1 cellular context compared by ENCODE assay signal in the genomic region with DNA sequence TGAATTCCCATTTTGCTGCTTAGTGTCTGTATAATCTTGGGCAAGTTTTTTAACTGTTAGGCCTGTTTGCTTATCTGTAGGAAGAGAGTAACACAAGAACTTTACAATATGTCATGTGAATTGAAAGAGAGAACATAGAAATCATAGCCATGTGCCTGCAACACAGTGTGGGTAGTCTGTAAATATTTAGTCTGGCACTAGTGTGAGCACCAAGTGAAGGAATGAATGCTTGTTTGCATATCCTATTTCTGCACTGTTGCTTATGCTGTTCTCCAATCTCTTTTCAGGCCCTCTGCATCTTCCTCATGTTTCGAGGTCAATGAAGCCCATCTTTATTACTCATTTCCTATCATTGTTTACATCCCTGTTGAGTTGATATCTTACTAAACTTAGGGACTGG.
TF ChIP-seq lines count a peak whose summit lies in the region.

No MANE protein-coding gene starts in this region.

TF ChIP-seq in HepG2, 621 proteins besides CTCF, POLR2A, EP300 and RAD21 (continued from another document and continues in another):
- TF ChIP-seq, protein P1, sequence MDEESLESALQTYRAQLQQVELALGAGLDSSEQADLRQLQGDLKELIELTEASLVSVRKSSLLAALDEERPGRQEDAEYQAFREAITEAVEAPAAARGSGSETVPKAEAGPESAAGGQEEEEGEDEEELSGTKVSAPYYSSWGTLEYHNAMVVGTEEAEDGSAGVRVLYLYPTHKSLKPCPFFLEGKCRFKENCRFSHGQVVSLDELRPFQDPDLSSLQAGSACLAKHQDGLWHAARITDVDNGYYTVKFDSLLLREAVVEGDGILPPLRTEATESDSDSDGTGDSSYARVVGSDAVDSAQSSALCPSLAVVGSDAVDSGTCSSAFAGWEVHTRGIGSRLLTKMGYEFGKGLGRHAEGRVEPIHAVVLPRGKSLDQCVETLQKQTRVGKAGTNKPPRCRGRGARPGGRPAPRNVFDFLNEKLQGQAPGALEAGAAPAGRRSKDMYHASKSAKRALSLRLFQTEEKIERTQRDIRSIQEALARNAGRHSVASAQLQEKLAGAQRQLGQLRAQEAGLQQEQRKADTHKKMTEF (CRISPR knock-in tag; IDR thresholded peaks at IDR 0.05) = peak; percentile 36; the same call in 1 of the 2 replicates
- TF ChIP-seq CC2D1A (CRISPR knock-in tag; IDR thresholded peaks at IDR 0.05) = no peak
- peak; percentile 64 for TF ChIP-seq TEAD3 (CRISPR knock-in tag; optimal IDR thresholded peaks at IDR 0.05; ENCODE audit: borderline replicate concordance)
- no peak for TF ChIP-seq PTBP1 (IDR thresholded peaks at IDR 0.05; ENCODE audit: low read depth, low read length, poor library complexity, severe bottlenecking)
- no peak for TF ChIP-seq ZNF703 (CRISPR knock-in tag; IDR thresholded peaks at IDR 0.05; ENCODE audit: borderline replicate concordance)
- peak; percentile 47; the same call in 1 of the 2 replicates for TF ChIP-seq BCL6 (CRISPR knock-in tag; IDR thresholded peaks at IDR 0.05)
- TF ChIP-seq, protein P2, sequence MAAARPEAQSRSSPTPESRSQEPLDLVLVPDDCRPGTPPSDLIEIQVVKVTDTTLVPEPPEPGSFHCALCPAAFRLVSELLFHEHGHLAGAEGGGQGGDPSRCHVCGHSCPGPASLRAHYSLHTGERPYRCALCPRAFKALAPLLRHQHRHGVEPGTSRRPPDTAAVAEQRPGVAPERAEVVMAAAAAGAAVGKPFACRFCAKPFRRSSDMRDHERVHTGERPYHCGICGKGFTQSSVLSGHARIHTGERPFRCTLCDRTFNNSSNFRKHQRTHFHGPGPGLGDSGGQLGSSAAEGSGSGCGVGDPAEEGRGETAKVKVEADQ (CRISPR knock-in tag; IDR thresholded peaks at IDR 0.05; ENCODE audit: borderline replicate concordance) = no peak
- TF ChIP-seq ARID2 (CRISPR knock-in tag; IDR thresholded peaks at IDR 0.05; ENCODE audit: borderline replicate concordance) = no peak
- TF ChIP-seq NCOA2 (CRISPR knock-in tag; IDR thresholded peaks at IDR 0.05) = 0 out of 2 replicates have a peak, but pooled peaks have one; percentile 42
- TF ChIP-seq, protein P3, sequence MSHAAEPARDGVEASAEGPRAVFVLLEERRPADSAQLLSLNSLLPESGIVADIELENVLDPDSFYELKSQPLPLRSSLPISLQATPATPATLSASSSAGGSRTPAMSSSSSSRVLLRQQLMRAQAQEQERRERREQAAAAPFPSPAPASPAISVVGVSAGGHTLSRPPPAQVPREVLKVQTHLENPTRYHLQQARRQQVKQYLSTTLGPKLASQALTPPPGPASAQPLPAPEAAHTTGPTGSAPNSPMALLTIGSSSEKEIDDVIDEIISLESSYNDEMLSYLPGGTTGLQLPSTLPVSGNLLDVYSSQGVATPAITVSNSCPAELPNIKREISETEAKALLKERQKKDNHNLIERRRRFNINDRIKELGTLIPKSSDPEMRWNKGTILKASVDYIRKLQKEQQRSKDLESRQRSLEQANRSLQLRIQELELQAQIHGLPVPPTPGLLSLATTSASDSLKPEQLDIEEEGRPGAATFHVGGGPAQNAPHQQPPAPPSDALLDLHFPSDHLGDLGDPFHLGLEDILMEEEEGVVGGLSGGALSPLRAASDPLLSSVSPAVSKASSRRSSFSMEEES (CRISPR knock-in tag; IDR thresholded peaks at IDR 0.05) = 0 out of 2 replicates have a peak, but pooled peaks have one; percentile 31
- TF ChIP-seq ARHGAP35 (CRISPR knock-in tag; IDR thresholded peaks at IDR 0.05; ENCODE audit: borderline replicate concordance) = no peak
- TF ChIP-seq, protein P4, sequence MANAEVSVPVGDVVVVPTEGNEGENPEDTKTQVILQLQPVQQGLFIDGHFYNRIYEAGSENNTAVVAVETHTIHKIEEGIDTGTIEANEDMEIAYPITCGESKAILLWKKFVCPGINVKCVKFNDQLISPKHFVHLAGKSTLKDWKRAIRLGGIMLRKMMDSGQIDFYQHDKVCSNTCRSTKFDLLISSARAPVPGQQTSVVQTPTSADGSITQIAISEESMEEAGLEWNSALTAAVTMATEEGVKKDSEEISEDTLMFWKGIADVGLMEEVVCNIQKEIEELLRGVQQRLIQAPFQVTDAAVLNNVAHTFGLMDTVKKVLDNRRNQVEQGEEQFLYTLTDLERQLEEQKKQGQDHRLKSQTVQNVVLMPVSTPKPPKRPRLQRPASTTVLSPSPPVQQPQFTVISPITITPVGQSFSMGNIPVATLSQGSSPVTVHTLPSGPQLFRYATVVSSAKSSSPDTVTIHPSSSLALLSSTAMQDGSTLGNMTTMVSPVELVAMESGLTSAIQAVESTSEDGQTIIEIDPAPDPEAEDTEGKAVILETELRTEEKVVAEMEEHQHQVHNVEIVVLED (CRISPR knock-in tag; IDR thresholded peaks at IDR 0.05; ENCODE audit: borderline replicate concordance) = no peak
- TF ChIP-seq HOMEZ (CRISPR knock-in tag; IDR thresholded peaks at IDR 0.05; ENCODE audit: low read depth) = peak; percentile 73; the same call in 1 of the 2 replicates
- TF ChIP-seq RCOR2 (CRISPR knock-in tag; IDR thresholded peaks at IDR 0.05) = no peak
- 0 out of 2 replicates have a peak, but pooled peaks have one; percentile 35 for TF ChIP-seq ZBTB43 (CRISPR knock-in tag; conservative IDR thresholded peaks at IDR 0.05)
- TF ChIP-seq ATAD3A (CRISPR knock-in tag; IDR thresholded peaks at IDR 0.05) = no peak
- no peak for TF ChIP-seq SNAPC2 (CRISPR knock-in tag; IDR thresholded peaks at IDR 0.05)
- TF ChIP-seq HMG20A (CRISPR knock-in tag; IDR thresholded peaks at IDR 0.05; ENCODE audit: borderline replicate concordance) = 0 out of 2 replicates have a peak, but pooled peaks have one; percentile 67
- TF ChIP-seq MIXL1 (CRISPR knock-in tag; IDR thresholded peaks at IDR 0.05) = no peak
- peak; percentile 78 for TF ChIP-seq GATAD2A (CRISPR knock-in tag; IDR thresholded peaks at IDR 0.05)
- 0 out of 2 replicates have a peak, but pooled peaks have one; percentile 6 for TF ChIP-seq HNF4A (CRISPR knock-in tag; IDR thresholded peaks at IDR 0.05)
- TF ChIP-seq ZNF430 (CRISPR knock-in tag; IDR thresholded peaks at IDR 0.05) = no peak
- TF ChIP-seq, protein P5, sequence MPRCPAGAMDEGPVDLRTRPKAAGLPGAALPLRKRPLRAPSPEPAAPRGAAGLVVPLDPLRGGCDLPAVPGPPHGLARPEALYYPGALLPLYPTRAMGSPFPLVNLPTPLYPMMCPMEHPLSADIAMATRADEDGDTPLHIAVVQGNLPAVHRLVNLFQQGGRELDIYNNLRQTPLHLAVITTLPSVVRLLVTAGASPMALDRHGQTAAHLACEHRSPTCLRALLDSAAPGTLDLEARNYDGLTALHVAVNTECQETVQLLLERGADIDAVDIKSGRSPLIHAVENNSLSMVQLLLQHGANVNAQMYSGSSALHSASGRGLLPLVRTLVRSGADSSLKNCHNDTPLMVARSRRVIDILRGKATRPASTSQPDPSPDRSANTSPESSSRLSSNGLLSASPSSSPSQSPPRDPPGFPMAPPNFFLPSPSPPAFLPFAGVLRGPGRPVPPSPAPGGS (CRISPR knock-in tag; IDR thresholded peaks at IDR 0.05) = no peak
- TF ChIP-seq, protein P6, sequence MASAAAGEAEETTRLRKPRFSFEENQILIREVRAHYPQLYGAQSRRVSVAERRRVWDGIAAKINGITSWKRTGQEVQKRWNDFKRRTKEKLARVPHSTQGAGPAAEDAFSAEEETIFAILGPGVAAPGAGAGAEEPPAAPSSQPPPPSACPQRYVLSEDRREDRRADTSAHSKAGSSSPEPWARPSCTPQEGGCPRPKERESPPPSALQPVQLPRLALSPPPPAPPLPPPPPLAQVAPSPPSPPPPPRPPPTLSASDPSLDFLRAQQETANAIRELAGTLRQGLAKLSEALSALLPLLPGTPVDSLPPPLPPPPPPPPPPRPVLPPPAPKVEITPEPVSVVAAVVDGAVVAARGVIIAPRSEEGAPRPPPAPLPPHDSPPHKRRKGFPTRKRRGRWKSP (CRISPR knock-in tag; IDR thresholded peaks at IDR 0.05) = peak; percentile 9; the same call in 1 of the 2 replicates
- peak; percentile 54; the same call in 1 of the 2 replicates for TF ChIP-seq RARA (CRISPR knock-in tag; IDR thresholded peaks at IDR 0.05)
- no peak for TF ChIP-seq SOX13 (IDR thresholded peaks at IDR 0.05)
- peak in 1 of 2 experiments; percentile 65; a peak in 2 of 4 replicates for TF ChIP-seq SOX13 (CRISPR knock-in tag; conservative IDR thresholded peaks at IDR 0.05 in 1 of 2, IDR thresholded peaks at IDR 0.05 in 1 of 2)
- no peak for TF ChIP-seq ZNF101 (CRISPR knock-in tag; IDR thresholded peaks at IDR 0.05; ENCODE audit: borderline replicate concordance, low read depth)
- no peak for TF ChIP-seq TARDBP (CRISPR knock-in tag; IDR thresholded peaks at IDR 0.05)
- TF ChIP-seq, protein P7, sequence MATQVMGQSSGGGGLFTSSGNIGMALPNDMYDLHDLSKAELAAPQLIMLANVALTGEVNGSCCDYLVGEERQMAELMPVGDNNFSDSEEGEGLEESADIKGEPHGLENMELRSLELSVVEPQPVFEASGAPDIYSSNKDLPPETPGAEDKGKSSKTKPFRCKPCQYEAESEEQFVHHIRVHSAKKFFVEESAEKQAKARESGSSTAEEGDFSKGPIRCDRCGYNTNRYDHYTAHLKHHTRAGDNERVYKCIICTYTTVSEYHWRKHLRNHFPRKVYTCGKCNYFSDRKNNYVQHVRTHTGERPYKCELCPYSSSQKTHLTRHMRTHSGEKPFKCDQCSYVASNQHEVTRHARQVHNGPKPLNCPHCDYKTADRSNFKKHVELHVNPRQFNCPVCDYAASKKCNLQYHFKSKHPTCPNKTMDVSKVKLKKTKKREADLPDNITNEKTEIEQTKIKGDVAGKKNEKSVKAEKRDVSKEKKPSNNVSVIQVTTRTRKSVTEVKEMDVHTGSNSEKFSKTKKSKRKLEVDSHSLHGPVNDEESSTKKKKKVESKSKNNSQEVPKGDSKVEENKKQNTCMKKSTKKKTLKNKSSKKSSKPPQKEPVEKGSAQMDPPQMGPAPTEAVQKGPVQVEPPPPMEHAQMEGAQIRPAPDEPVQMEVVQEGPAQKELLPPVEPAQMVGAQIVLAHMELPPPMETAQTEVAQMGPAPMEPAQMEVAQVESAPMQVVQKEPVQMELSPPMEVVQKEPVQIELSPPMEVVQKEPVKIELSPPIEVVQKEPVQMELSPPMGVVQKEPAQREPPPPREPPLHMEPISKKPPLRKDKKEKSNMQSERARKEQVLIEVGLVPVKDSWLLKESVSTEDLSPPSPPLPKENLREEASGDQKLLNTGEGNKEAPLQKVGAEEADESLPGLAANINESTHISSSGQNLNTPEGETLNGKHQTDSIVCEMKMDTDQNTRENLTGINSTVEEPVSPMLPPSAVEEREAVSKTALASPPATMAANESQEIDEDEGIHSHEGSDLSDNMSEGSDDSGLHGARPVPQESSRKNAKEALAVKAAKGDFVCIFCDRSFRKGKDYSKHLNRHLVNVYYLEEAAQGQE (IDR thresholded peaks at IDR 0.05; ENCODE audit: borderline replicate concordance in 1 of 2, low read depth in 1 of 2, low read length in 2 of 2) = no peak
- TF ChIP-seq, protein P8, sequence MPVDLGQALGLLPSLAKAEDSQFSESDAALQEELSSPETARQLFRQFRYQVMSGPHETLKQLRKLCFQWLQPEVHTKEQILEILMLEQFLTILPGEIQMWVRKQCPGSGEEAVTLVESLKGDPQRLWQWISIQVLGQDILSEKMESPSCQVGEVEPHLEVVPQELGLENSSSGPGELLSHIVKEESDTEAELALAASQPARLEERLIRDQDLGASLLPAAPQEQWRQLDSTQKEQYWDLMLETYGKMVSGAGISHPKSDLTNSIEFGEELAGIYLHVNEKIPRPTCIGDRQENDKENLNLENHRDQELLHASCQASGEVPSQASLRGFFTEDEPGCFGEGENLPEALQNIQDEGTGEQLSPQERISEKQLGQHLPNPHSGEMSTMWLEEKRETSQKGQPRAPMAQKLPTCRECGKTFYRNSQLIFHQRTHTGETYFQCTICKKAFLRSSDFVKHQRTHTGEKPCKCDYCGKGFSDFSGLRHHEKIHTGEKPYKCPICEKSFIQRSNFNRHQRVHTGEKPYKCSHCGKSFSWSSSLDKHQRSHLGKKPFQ (CRISPR knock-in tag; IDR thresholded peaks at IDR 0.05; ENCODE audit: insufficient replicate concordance) = peak; percentile 52
- TF ChIP-seq SAP130 (CRISPR knock-in tag; IDR thresholded peaks at IDR 0.05; ENCODE audit: low read depth) = peak; percentile 67; the same call in 1 of the 2 replicates
- TF ChIP-seq ZMYM2 (CRISPR knock-in tag; IDR thresholded peaks at IDR 0.05) = no peak
- TF ChIP-seq, protein P9, sequence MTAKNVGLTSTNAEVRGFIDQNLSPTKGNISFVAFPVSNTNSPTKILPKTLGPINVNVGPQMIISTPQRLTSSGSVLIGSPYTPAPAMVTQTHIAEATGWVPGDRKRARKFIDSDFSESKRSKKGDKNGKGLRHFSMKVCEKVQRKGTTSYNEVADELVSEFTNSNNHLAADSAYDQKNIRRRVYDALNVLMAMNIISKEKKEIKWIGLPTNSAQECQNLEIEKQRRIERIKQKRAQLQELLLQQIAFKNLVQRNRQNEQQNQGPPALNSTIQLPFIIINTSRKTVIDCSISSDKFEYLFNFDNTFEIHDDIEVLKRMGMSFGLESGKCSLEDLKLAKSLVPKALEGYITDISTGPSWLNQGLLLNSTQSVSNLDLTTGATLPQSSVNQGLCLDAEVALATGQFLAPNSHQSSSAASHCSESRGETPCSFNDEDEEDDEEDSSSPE (CRISPR knock-in tag; IDR thresholded peaks at IDR 0.05) = no peak
- TF ChIP-seq, protein P10, sequence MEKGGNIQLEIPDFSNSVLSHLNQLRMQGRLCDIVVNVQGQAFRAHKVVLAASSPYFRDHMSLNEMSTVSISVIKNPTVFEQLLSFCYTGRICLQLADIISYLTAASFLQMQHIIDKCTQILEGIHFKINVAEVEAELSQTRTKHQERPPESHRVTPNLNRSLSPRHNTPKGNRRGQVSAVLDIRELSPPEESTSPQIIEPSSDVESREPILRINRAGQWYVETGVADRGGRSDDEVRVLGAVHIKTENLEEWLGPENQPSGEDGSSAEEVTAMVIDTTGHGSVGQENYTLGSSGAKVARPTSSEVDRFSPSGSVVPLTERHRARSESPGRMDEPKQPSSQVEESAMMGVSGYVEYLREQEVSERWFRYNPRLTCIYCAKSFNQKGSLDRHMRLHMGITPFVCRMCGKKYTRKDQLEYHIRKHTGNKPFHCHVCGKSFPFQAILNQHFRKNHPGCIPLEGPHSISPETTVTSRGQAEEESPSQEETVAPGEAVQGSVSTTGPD (CRISPR knock-in tag; IDR thresholded peaks at IDR 0.05) = no peak
- TF ChIP-seq FOXP1 (IDR thresholded peaks at IDR 0.05) = no peak
- peak; percentile 73 for TF ChIP-seq FOXP1 (CRISPR knock-in tag; IDR thresholded peaks at IDR 0.05)
- TF ChIP-seq SP1 (IDR thresholded peaks at IDR 0.05) = no peak
- no peak for TF ChIP-seq SP1 (CRISPR knock-in tag; IDR thresholded peaks at IDR 0.05)
